In the genomic region with DNA sequence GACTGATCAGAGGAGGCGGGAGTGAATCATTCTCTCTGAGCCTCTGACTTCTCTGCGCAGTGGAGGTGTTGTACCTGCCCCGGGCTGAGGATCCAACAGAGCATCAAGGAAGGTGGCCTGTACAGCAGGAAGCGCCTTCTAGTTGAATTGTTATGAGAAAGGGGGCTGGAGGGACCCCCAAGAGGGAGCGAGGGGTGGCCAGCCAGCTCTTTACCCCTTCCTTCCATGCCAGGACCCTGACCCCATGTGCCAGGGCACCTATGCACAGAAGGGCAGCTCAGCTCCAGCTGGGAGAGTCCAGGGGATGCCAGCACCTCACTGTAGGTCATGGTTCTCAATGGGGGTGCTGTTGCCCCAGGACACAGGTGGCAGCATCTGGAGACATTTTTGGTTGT, we compare ENCODE assay signal across 31 cellular contexts.
"Had no signal": no experiment of that assay in that cellular context is flagged by ENCODE, and none has a peak within 500 bp of the region (broad histone marks: within the 10 kb centered on the region; RNA-seq: fewer than 3 reads in every experiment).

No MANE protein-coding gene starts in this region.

- H2AFZ ChIP-seq: parathyroid adenoma had no signal

- H3K36me3 ChIP-seq: esophagus muscularis mucosa, gastroesophageal sphincter, heart right ventricle, left lung, neutrophil, right lobe of liver, tibial artery, uterus had no signal

- H3K27ac ChIP-seq: dorsolateral prefrontal cortex, epithelial cell of prostate, esophagus muscularis mucosa, foreskin keratinocyte, gastroesophageal sphincter, heart right ventricle, left lung, neutrophil, parathyroid adenoma, right lobe of liver, testis, tibial artery, uterus had no signal

- H3K4me1 Mint-ChIP-seq: stimulated activated effector memory CD8-positive, alpha-beta T cell treated with anti-CD3 and anti-CD28 coated beads, Interleukin-12 subunit alpha, Interleukin-12 subunit beta, amount 100 ng/mL, for 72 hours had no signal

- DNase-seq: cerebellar nuclear complex; dorsolateral prefrontal cortex; effector CD4-positive, alpha-beta T cell; foreskin keratinocyte; heart right ventricle; hippocampal formation; left cardiac atrium; left lung; mesenchymal stem cell; nephron progenitor cell; right lobe of liver; small intestine; stimulated activated CD4-positive, alpha-beta T cell treated with anti-CD3 and anti-CD28 coated beads, Interleukin-12 subunit alpha, Interleukin-12 subunit beta, amount 100 ng/mL, for 4 hours; stimulated activated CD4-positive, alpha-beta T cell treated with anti-CD3 and anti-CD28 coated beads, Interleukin-1b, Interleukin-23, amount 100 ng/mL, for 48 hours; stimulated activated CD4-positive, alpha-beta T cell treated with anti-CD3 and anti-CD28 coated beads, Interleukin-4, amount 100 ng/mL, for 24 hours; stimulated activated naive CD4-positive, alpha-beta T cell treated with Interleukin-2 at 50 U/mL for 16 hours; substantia nigra; testis; tibial artery; uterus had no signal

- H3K4me3 Mint-ChIP-seq: naive thymus-derived CD8-positive, alpha-beta T cell; nephron progenitor cell; stimulated activated effector memory CD8-positive, alpha-beta T cell treated with anti-CD3 and anti-CD28 coated beads, Interleukin-12 subunit alpha, Interleukin-12 subunit beta, amount 100 ng/mL, for 72 hours; type B pancreatic cell had no signal

- H3K79me2 ChIP-seq: parathyroid adenoma had no signal

- H3K4me1 ChIP-seq: esophagus muscularis mucosa, foreskin keratinocyte, gastroesophageal sphincter, left lung, parathyroid adenoma, right lobe of liver, tibial artery, uterus had no signal

- H3K9ac ChIP-seq: parathyroid adenoma had no signal

- H3K36me3 Mint-ChIP-seq: stimulated activated effector memory CD8-positive, alpha-beta T cell treated with anti-CD3 and anti-CD28 coated beads, Interleukin-12 subunit alpha, Interleukin-12 subunit beta, amount 100 ng/mL, for 72 hours; type B pancreatic cell had no signal

- H3K27ac Mint-ChIP-seq: nephron progenitor cell; progenitor cell of endocrine pancreas; stimulated activated effector memory CD8-positive, alpha-beta T cell treated with anti-CD3 and anti-CD28 coated beads, Interleukin-12 subunit alpha, Interleukin-12 subunit beta, amount 100 ng/mL, for 72 hours; type B pancreatic cell had no signal

- H3K4me3 ChIP-seq: dorsolateral prefrontal cortex, esophagus muscularis mucosa, gastroesophageal sphincter, heart right ventricle, left lung, right lobe of liver, testis, tibial artery, uterus had no signal

- FAIRE-seq: colon, islet of Langerhans, small intestine had no signal

- H3K9me3 ChIP-seq: esophagus muscularis mucosa, gastroesophageal sphincter, heart right ventricle, left lung, neutrophil, right lobe of liver, testis, tibial artery, uterus had no signal

- H3K9me3 Mint-ChIP-seq: naive thymus-derived CD8-positive, alpha-beta T cell; nephron progenitor cell; stimulated activated effector memory CD8-positive, alpha-beta T cell treated with anti-CD3 and anti-CD28 coated beads, Interleukin-12 subunit alpha, Interleukin-12 subunit beta, amount 100 ng/mL, for 72 hours; type B pancreatic cell had no signal

- H3K27me3 ChIP-seq: foreskin keratinocyte, neutrophil, right lobe of liver, testis, uterus had no signal

- H3K27me3 Mint-ChIP-seq: naive thymus-derived CD8-positive, alpha-beta T cell had no signal
